In the genomic region with DNA sequence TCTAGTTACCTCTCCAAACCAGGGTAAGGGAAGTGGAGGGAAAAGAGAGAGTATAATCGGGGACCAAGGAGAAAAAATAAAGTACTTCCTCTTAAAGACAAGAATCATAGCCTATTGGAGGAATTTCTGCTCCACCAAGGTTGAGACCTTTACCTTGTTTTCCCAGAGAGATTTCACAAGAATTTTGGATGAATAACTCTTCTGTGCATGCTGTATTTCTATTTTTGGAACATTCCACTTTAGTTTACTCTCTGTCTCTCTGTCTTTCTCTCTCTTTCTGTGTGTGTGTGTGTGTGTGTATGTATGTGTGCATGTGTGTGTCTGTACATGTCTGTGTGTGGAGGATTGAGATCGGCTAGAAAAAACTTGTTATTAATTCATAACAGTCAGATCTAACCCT, we compare ENCODE assay signal across 1 cellular context.
A peak's percentile ranks its signal among the peaks of the same experiment; 100 is the strongest.
TF ChIP-seq lines count a peak whose summit lies in the region.

No MANE protein-coding gene starts in this region.

TF ChIP-seq in IMR-90, 13 proteins besides CTCF, POLR2A, EP300 and RAD21:
- TF ChIP-seq, protein P1, sequence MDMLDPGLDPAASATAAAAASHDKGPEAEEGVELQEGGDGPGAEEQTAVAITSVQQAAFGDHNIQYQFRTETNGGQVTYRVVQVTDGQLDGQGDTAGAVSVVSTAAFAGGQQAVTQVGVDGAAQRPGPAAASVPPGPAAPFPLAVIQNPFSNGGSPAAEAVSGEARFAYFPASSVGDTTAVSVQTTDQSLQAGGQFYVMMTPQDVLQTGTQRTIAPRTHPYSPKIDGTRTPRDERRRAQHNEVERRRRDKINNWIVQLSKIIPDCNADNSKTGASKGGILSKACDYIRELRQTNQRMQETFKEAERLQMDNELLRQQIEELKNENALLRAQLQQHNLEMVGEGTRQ (IDR thresholded peaks at IDR 0.05; ENCODE audit: low read depth, low read length) = no peak
- peak; percentile 65 for TF ChIP-seq CEBPB (IDR thresholded peaks at IDR 0.05; ENCODE audit: low read depth, low read length)
TF ChIP-seq in IMR-90: peak in this region for 1.
